In the genomic region with DNA sequence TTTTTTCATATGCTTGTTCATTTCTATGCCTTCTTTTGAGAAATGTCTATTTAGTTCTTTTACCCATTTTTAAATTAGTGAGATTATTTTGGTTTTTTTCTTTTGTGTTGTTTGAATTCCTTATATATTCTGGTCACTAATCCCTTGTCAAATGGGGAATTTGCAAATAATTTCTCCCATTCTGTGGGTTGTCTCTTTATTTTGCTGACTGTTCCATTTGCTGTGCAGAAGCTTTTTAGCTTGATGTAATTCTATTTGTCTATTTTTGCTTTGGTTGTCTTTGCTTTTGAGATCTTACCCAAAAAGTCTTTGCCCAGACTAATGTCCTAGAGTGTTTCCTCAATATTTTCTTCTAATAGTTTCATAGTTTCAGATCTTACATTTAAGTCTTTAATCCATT, we compare ENCODE assay signal across 6 cellular contexts.
"Had no signal": no experiment of that assay in that cellular context is flagged by ENCODE, and none has a peak within 500 bp of the region (broad histone marks: within the 10 kb centered on the region; RNA-seq: fewer than 3 reads in every experiment).

No MANE protein-coding gene starts in this region.

- FAIRE-seq: HTR-8/SVneo had no signal

- H3K4me3 Mint-ChIP-seq: IgD-negative memory B cell had no signal

- DNase-seq: KBM-7, KG1 had no signal

- H3K27ac ChIP-seq: HL-60, KMS-11 had no signal

- H3K27ac Mint-ChIP-seq: IgD-negative memory B cell had no signal

- H3K4me1 Mint-ChIP-seq: IgD-negative memory B cell had no signal

- H3K9ac ChIP-seq: KMS-11 had no signal

- H3K4me2 ChIP-seq: KMS-11 had no signal

- H3K27me3 Mint-ChIP-seq: IgD-negative memory B cell had no signal

- H3K36me3 Mint-ChIP-seq: IgD-negative memory B cell had no signal
